ENCODE assay signal across 12 cellular contexts in the genomic region with DNA sequence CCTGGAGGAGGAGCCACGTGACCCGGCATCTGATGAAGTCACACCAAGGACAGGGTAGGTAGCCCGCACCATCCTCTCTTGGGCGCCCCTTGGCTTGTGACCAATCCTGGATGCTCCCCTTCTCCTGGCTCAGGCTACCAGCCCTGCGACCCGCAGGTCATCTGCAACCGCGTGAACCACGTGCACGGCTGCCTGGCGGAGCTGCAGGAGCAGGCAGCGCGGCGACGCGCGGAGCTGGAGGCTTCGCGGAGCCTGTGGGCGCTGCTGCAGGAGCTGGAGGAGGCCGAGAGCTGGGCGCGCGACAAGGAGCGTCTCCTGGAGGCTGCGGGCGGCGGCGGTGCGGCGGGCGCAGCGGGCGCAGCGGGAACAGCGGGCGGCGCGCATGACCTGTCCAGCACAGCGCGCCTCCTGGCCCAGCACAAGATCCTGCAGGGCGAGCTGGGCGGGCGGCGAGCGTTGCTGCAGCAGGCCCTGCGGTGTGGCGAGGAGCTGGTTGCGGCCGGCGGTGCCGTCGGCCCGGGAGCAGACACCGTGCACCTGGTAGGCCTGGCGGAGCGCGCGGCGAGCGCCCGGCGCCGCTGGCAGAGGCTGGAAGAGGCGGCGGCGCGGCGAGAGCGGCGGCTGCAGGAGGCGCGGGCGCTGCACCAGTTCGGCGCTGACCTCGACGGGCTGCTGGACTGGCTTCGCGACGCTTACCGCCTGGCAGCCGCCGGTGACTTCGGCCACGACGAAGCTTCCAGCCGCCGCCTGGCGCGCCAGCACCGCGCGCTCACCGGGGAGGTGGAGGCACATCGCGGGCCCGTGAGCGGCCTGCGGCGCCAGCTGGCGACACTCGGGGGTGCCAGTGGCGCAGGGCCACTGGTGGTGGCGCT. TPM values are rescaled to one million over a fixed set of nuclear protein-coding genes. Genes with fewer than 3 reads are reported as not detected.
A peak's percentile ranks its signal among the peaks of the same experiment; 100 is the strongest.
DNase-seq lines count a peak whose midpoint lies in the region; ATAC-seq and TF ChIP-seq lines count a peak whose summit lies in the region.
"Had no signal": no experiment of that assay in that cellular context is flagged by ENCODE, and none has a peak within 500 bp of the region (broad histone marks: within the 10 kb centered on the region; RNA-seq: fewer than 3 reads in every experiment).

No MANE protein-coding gene starts in this region.

- H3K27me3 ChIP-seq in ascending aorta (peaks cover 5% of the 10 kb centered on the region), iPS-20b (ENCODE audit: insufficient read depth, low read length) (peaks cover 81% of the 10 kb centered on the region), suprapubic skin (peaks cover 27% of the 10 kb centered on the region)

- no peak for TF ChIP-seq EP300 in suprapubic skin (IDR thresholded peaks at IDR 0.05)

- no peak for DNase-seq in activated T-cell treated with anti-CD3 and anti-CD28 coated beads, Interleukin-2, amount 50 U/mL, for 72 hours
- no peak for DNase-seq in activated T-cell treated with anti-CD3 and anti-CD28 coated beads, Interleukin-2, amount 50 U/mL, for 24 hours
- no peak for DNase-seq in ascending aorta (ENCODE audit: low spot score in 2 of 2)
- no peak for DNase-seq in suprapubic skin (ENCODE audit: low spot score in 2 of 2)
- DNase-seq in GF-D8 (lab: John Stamatoyannopoulos, UW): no peak
- DNase-seq: activated gamma-delta T cell, gastrocnemius medialis, NCI-H1436 treated with DMSO at 0.1 percent for 48 hours, T-cell had no signal

- H3K4me1 Mint-ChIP-seq in activated T-cell treated with anti-CD3 and anti-CD28 coated beads, Interleukin-2, amount 50 U/mL, for 72 hours (ENCODE audit: low read depth): peaks cover 5% of the 10 kb centered on the region
- H3K4me1 Mint-ChIP-seq in activated T-cell treated with anti-CD3 and anti-CD28 coated beads, Interleukin-2, amount 50 U/mL, for 24 hours (ENCODE audit: low read depth): peaks cover 12% of the 10 kb centered on the region

- ATAC-seq in activated T-cell treated with anti-CD3 and anti-CD28 coated beads, Interleukin-2, amount 50 U/mL, for 72 hours (replicated peaks in 1 of 2): peak in 1 of 2 donors; percentile 22
- no peak for ATAC-seq in GM18502 (IDR thresholded peaks at IDR 0.05; ENCODE audit: poor library complexity, unreplicated experiment)
- ATAC-seq in GM21423 (IDR thresholded peaks at IDR 0.05; ENCODE audit: unreplicated experiment): no peak

- peak overlapping the region; percentile 31 to 39 for H3K4me3 Mint-ChIP-seq in activated T-cell treated with anti-CD3 and anti-CD28 coated beads, Interleukin-2, amount 50 U/mL, for 72 hours
- H3K4me3 Mint-ChIP-seq in activated T-cell treated with anti-CD3 and anti-CD28 coated beads, Interleukin-2, amount 50 U/mL, for 24 hours: no peak overlapping the region

- no peak overlapping the region for H3K27ac Mint-ChIP-seq in activated T-cell treated with anti-CD3 and anti-CD28 coated beads, Interleukin-2, amount 50 U/mL, for 72 hours
- H3K27ac Mint-ChIP-seq in activated T-cell treated with anti-CD3 and anti-CD28 coated beads, Interleukin-2, amount 50 U/mL, for 24 hours: no peak overlapping the region
- H3K27ac Mint-ChIP-seq: T-cell had no signal

- intact Hi-C loops in ascending aorta (cut with DNase I): no loop called here

- TF ChIP-seq CTCF in ascending aorta (IDR thresholded peaks at IDR 0.05) (no peak), suprapubic skin (IDR thresholded peaks at IDR 0.05) (no peak)

- H3K36me3 ChIP-seq in ascending aorta (no peaks in the 10 kb centered on the region), iPS-20b (ENCODE audit: insufficient read depth, low read depth, low read length) (no peaks in the 10 kb centered on the region), suprapubic skin (no peaks in the 10 kb centered on the region)
- H3K36me3 ChIP-seq: gastrocnemius medialis had no signal

- 8% methylated on average over 19 of the region's 105 CpGs for WGBS in suprapubic skin

- no peaks in the 10 kb centered on the region for H3K9me3 ChIP-seq in ascending aorta
- H3K9me3 ChIP-seq in iPS-20b (ENCODE audit: insufficient read depth, low read depth, low read length): peaks cover 7% of the 10 kb centered on the region; the same call in 1 of the 2 replicates
- no peaks in the 10 kb centered on the region for H3K9me3 ChIP-seq in suprapubic skin
- H3K9me3 ChIP-seq: gastrocnemius medialis had no signal

- no peak overlapping the region for H3K27ac ChIP-seq in ascending aorta
- no peak overlapping the region for H3K27ac ChIP-seq in iPS-20b (ENCODE audit: low read length)
- H3K27ac ChIP-seq in suprapubic skin: no peak overlapping the region
- H3K27ac ChIP-seq: gastrocnemius medialis had no signal

- H3K4me3 ChIP-seq in ascending aorta (peak overlapping the region; percentile 30 to 50), iPS-20b (ENCODE audit: low read length) (peak overlapping the region; percentile 51; the same call in 1 of the 2 replicates), suprapubic skin (peak overlapping the region; percentile 36)

- H3K9ac ChIP-seq in iPS-20b (ENCODE audit: low read depth, low read length): no peak overlapping the region

- H3K36me3 Mint-ChIP-seq in activated T-cell treated with anti-CD3 and anti-CD28 coated beads, Interleukin-2, amount 50 U/mL, for 72 hours (ENCODE audit: insufficient read depth in 2 of 2): no peaks in the 10 kb centered on the region
- no peaks in the 10 kb centered on the region for H3K36me3 Mint-ChIP-seq in activated T-cell treated with anti-CD3 and anti-CD28 coated beads, Interleukin-2, amount 50 U/mL, for 24 hours (ENCODE audit: low read depth)
- H3K36me3 Mint-ChIP-seq: T-cell had no signal

- no peaks in the 10 kb centered on the region for H3K9me3 Mint-ChIP-seq in activated T-cell treated with anti-CD3 and anti-CD28 coated beads, Interleukin-2, amount 50 U/mL, for 72 hours
- no peaks in the 10 kb centered on the region for H3K9me3 Mint-ChIP-seq in activated T-cell treated with anti-CD3 and anti-CD28 coated beads, Interleukin-2, amount 50 U/mL, for 24 hours
- H3K9me3 Mint-ChIP-seq: T-cell had no signal

- peaks cover 38% of the 10 kb centered on the region for H3K27me3 Mint-ChIP-seq in activated T-cell treated with anti-CD3 and anti-CD28 coated beads, Interleukin-2, amount 50 U/mL, for 72 hours (ENCODE audit: low read depth)
- peaks cover 60% of the 10 kb centered on the region for H3K27me3 Mint-ChIP-seq in activated T-cell treated with anti-CD3 and anti-CD28 coated beads, Interleukin-2, amount 50 U/mL, for 24 hours

- TF ChIP-seq POLR2A in suprapubic skin (IDR thresholded peaks at IDR 0.05): no peak

- H3K4me1 ChIP-seq in ascending aorta: peaks cover 2 to 6% of the 10 kb centered on the region in 2 donors
- no peaks in the 10 kb centered on the region for H3K4me1 ChIP-seq in iPS-20b (ENCODE audit: insufficient read depth, low read length)
- peaks cover 10% of the 10 kb centered on the region for H3K4me1 ChIP-seq in suprapubic skin
- H3K4me1 ChIP-seq: gastrocnemius medialis had no signal

RNA-seq across cellular contexts. Expression of gene SPTBN4, which starts 45.9 kb away (rescaled TPM):
- 1 to 10 TPM; 2.2 to 4.8 TPM for total RNA-seq in activated T-cell treated with anti-CD3 and anti-CD28 coated beads, Interleukin-2, amount 50 U/mL, for 72 hours
- 0.43 TPM for total RNA-seq in ascending aorta
- total RNA-seq in suprapubic skin: 1 to 10 TPM in 1 of 4 donors, under 1 TPM in 3; 0.30 to 1.2 (median 0.71) TPM

RNA-seq across cellular contexts. Expression of gene BLVRB, which starts 47.2 kb away (rescaled TPM):
- total RNA-seq in activated T-cell treated with anti-CD3 and anti-CD28 coated beads, Interleukin-2, amount 50 U/mL, for 72 hours: 10 to 100 TPM; 40.7 to 51.0 TPM
- total RNA-seq in ascending aorta (295 TPM), suprapubic skin (100 to 1,000 TPM; 117 to 172 (median 142) TPM)
